Comparison of ENCODE assay signal across 28 cellular contexts in the genomic region with DNA sequence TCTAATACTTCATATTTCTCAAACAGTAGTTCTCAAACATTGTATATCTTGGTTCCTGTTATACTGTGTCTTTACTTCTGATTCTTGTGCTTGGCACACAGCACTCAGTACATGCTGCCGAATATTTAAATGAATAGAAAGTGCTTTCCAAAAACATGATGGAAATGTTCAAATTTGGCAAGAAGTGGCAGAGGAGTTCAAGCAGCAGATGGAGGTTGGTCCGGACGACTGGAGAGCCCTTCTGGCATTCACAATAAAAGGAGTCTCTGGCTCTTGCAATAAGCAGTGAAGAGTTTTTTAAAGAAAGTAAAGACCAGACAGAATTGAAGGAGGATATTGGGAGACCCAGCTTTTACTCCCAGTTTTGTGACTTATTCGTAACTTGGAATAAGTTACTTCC. TPM values are rescaled to one million over a fixed set of nuclear protein-coding genes. Genes with fewer than 3 reads are reported as not detected.
DNase-seq lines count a peak whose midpoint lies in the region; TF ChIP-seq lines count a peak whose summit lies in the region.
"Had no signal": no experiment of that assay in that cellular context is flagged by ENCODE, and none has a peak within 500 bp of the region (broad histone marks: within the 10 kb centered on the region; RNA-seq: fewer than 3 reads in every experiment).

No MANE protein-coding gene starts in this region.

- H3K4me1 ChIP-seq in thyroid gland (peaks cover 20 to 31% of the 10 kb centered on the region in 2 donors), prostate gland (replicated peaks) (no peaks in the 10 kb centered on the region), adrenal gland (replicated peaks in 1 of 2) (peaks cover 14 to 39% of the 10 kb centered on the region in 2 donors)
- H3K4me1 ChIP-seq: HAP-1 had no signal

- peak overlapping the region in 4 of 5 experiments; percentile 44 to 92 (median 82) for H3K27ac Mint-ChIP-seq in brain
- H3K27ac Mint-ChIP-seq: activated CD8-positive, alpha-beta memory T cell treated with anti-CD3 and anti-CD28 coated beads, Interleukin-2, amount 10 ng/mL, durations not matched to agents 7 days and 5 days; activated naive CD8-positive, alpha-beta T cell treated with anti-CD3 and anti-CD28 coated beads, Interleukin-2, amount 50 U/mL, for 24 hours; mesothelial cell of epicardium had no signal

- H3K36me3 ChIP-seq in thyroid gland: peaks cover 24 to 28% of the 10 kb centered on the region in 2 donors
- peaks cover 0 to 11% of the 10 kb centered on the region in 2 donors for H3K36me3 ChIP-seq in prostate gland
- H3K36me3 ChIP-seq in adrenal gland (replicated peaks in 1 of 2): peaks cover 0 to 52% of the 10 kb centered on the region in 2 donors

- H3K27ac ChIP-seq in thyroid gland: peak overlapping the region; percentile 66 to 92 (median 91)
- H3K27ac ChIP-seq in prostate gland: no peak overlapping the region
- H3K27ac ChIP-seq in adrenal gland: no peak overlapping the region
- H3K27ac ChIP-seq: BLaER1, body of pancreas, HL-60 had no signal

- DNase-seq in NCI-H1694 (lab: John Stamatoyannopoulos, UW) (peak; percentile 21), inferior parietal cortex (ENCODE audit: extremely low spot score) (peak; percentile 35), thyroid gland (peak; percentile 65 to 75), prostate gland (ENCODE audit: low spot score) (no peak), OCI-M2 (lab: John Stamatoyannopoulos, UW; ENCODE audit: unreplicated experiment) (no peak), adrenal gland (no peak)
- DNase-seq: activated CD4-positive, alpha-beta T cell treated with anti-CD3 and anti-CD28 coated beads, Interleukin-2, amount 50 U/mL, for 4 hours; activated CD8-positive, alpha-beta memory T cell treated with anti-CD3 and anti-CD28 coated beads, Interleukin-2, amount 10 ng/mL, durations not matched to agents 7 days and 5 days; activated naive CD8-positive, alpha-beta T cell treated with anti-CD3 and anti-CD28 coated beads, Interleukin-2, amount 50 U/mL, for 24 hours; activated T-cell treated with anti-CD3 and anti-CD28 coated beads, Interleukin-2, amount 50 U/mL, for 4 hours; body of pancreas; DMS53; islet precursor cell; KG1; naive B cell; NCI-H1105; NCI-H2029 treated with DMSO at 0.1 percent for 48 hours; NCI-H2227 treated with DMSO at 0.1 percent for 48 hours; NCI-H69; posterior cingulate gyrus; SHP77 treated with DMSO at 0.1 percent for 48 hours; stimulated activated CD4-positive, alpha-beta T cell treated with anti-CD3 and anti-CD28 coated beads, Interleukin-4, amount 100 ng/mL, for 1 hour; T-helper 2 cell had no signal

- H3K27me3 Mint-ChIP-seq in brain: peaks cover 4% of the 10 kb centered on the region
- H3K27me3 Mint-ChIP-seq: activated CD8-positive, alpha-beta memory T cell treated with anti-CD3 and anti-CD28 coated beads, Interleukin-2, amount 10 ng/mL, durations not matched to agents 7 days and 5 days; activated naive CD8-positive, alpha-beta T cell treated with anti-CD3 and anti-CD28 coated beads, Interleukin-2, amount 50 U/mL, for 24 hours; naive B cell had no signal

- H3K27me3 ChIP-seq in thyroid gland (no peaks in the 10 kb centered on the region), prostate gland (replicated peaks; ENCODE audit: insufficient read depth) (no peaks in the 10 kb centered on the region), adrenal gland (no peaks in the 10 kb centered on the region)
- H3K27me3 ChIP-seq: BLaER1, body of pancreas had no signal

- H3K4me3 ChIP-seq in thyroid gland (replicated peaks in 1 of 3) (no peak overlapping the region), prostate gland (no peak overlapping the region), adrenal gland (no peak overlapping the region)
- H3K4me3 ChIP-seq: BLaER1, body of pancreas, HAP-1 had no signal

- H3K9me3 ChIP-seq in thyroid gland (no peaks in the 10 kb centered on the region), prostate gland (no peaks in the 10 kb centered on the region), adrenal gland (replicated peaks in 1 of 3) (no peaks in the 10 kb centered on the region)
- H3K9me3 ChIP-seq: BLaER1, body of pancreas, HAP-1 had no signal

- TF ChIP-seq CTCF in brain (conservative IDR thresholded peaks at IDR 0.05) (no peak), thyroid gland (IDR thresholded peaks at IDR 0.05) (no peak), prostate gland (IDR thresholded peaks at IDR 0.05) (no peak), adrenal gland (IDR thresholded peaks at IDR 0.05) (no peak)

- peaks cover 34% of the 10 kb centered on the region for H3K4me1 Mint-ChIP-seq in brain

- H3K4me3 Mint-ChIP-seq in brain: peak overlapping the region in 2 of 5 experiments; percentile 43 to 67
- H3K4me3 Mint-ChIP-seq: activated CD8-positive, alpha-beta memory T cell treated with anti-CD3 and anti-CD28 coated beads, Interleukin-2, amount 10 ng/mL, durations not matched to agents 7 days and 5 days; activated naive CD8-positive, alpha-beta T cell treated with anti-CD3 and anti-CD28 coated beads, Interleukin-2, amount 50 U/mL, for 24 hours; activated T-cell treated with anti-CD3 and anti-CD28 coated beads, Interleukin-2, amount 50 U/mL, for 4 hours; mesothelial cell of epicardium; naive B cell had no signal

- intact Hi-C loops in thyroid gland (cut with DNase I): no loop called here
- intact Hi-C loops in prostate gland (cut with DNase I): loop anchor here (2.0 to 5.0 kb wide), 3 partner anchors 38 to 185 kb away; partner anchors contain the start of genes TDRD7 and TMOD1
- intact Hi-C loops in adrenal gland (cut with DNase I): no loop called here

- H3K9me3 Mint-ChIP-seq in brain: no peaks in the 10 kb centered on the region
- H3K9me3 Mint-ChIP-seq: activated naive CD8-positive, alpha-beta T cell treated with anti-CD3 and anti-CD28 coated beads, Interleukin-2, amount 50 U/mL, for 24 hours; activated T-cell treated with anti-CD3 and anti-CD28 coated beads, Interleukin-2, amount 50 U/mL, for 4 hours; mesothelial cell of epicardium had no signal

- 28 to 30% methylated on average over 4 of the region's 4 CpGs for WGBS in thyroid gland, 2 donors
- 48% methylated on average over 4 of the region's 4 CpGs for WGBS in prostate gland
- WGBS in adrenal gland, 4 donors: 61 to 76% (median 68%) methylated on average over 4 of the region's 4 CpGs

- TF ChIP-seq POLR2A in thyroid gland (IDR thresholded peaks at IDR 0.05) (peak in 1 of 2 donors; percentile 23), prostate gland (IDR thresholded peaks at IDR 0.05) (no peak), adrenal gland (IDR thresholded peaks at IDR 0.05) (no peak)

- peaks cover 9% of the 10 kb centered on the region for H3K36me3 Mint-ChIP-seq in brain

RNA-seq across cellular contexts. Expression of gene TSTD2, which starts 36.3 kb away (rescaled TPM):
- 25.9 TPM for polyA plus RNA-seq in brain (ENCODE audit: insufficient read depth, low read depth, low replicate concordance)
- total RNA-seq in thyroid gland: 10 to 100 TPM; 34.1 to 53.1 (median 34.7) TPM
- total RNA-seq in prostate gland: 10 to 100 TPM; 14.6 to 24.5 TPM
- 10 to 100 TPM; 13.2 to 27.3 (median 17.7) TPM for total RNA-seq in adrenal gland
- 10 to 100 TPM; 19.1 to 24.0 (median 20.8) TPM for polyA plus RNA-seq in adrenal gland

RNA-seq across cellular contexts. Expression of gene NCBP1, which starts 36.7 kb away (rescaled TPM):
- polyA plus RNA-seq in brain (ENCODE audit: insufficient read depth, low read depth, low replicate concordance) (33.0 TPM), adrenal gland (10 to 100 TPM in 1 of 3 donors, 1 to 10 TPM in 2; 7.8 to 24.3 (median 8.9) TPM)
- total RNA-seq in thyroid gland (10 to 100 TPM; 25.7 to 40.4 (median 28.8) TPM), prostate gland (10 to 100 TPM; 18.1 to 18.3 TPM), adrenal gland (10 to 100 TPM in 7 of 8 donors, 1 to 10 TPM in 1; 9.8 to 24.8 (median 18.5) TPM)

Comparison
In these comparisons a context has a peak if more than half of its experiments do, and no peak if none do; other contexts are left out.
1. DNase-seq: peak in NCI-H1694 (single experiment), inferior parietal cortex (single experiment) and thyroid gland (2 of 2); none in prostate gland (single experiment), OCI-M2 (single experiment) and adrenal gland (0 of 7).
2. H3K27ac ChIP-seq: peak in thyroid gland (3 of 3); none in prostate gland (0 of 2) and adrenal gland (0 of 5).